ENCODE assay signal across 24 cellular contexts in genomic region chr1:89955806-89956205, GRCh38. TPM values are rescaled to one million over a fixed set of nuclear protein-coding genes. Genes with fewer than 3 reads are reported as not detected.
DNase-seq lines count a peak whose midpoint lies in the region; ATAC-seq, FAIRE-seq and TF ChIP-seq lines count a peak whose summit lies in the region.
"Had no signal": no experiment of that assay in that cellular context is flagged by ENCODE, and none has a peak within 500 bp of the region (broad histone marks: within the 10 kb centered on the region; RNA-seq: fewer than 3 reads in every experiment).

No MANE protein-coding gene starts in this region.

- peak overlapping the region; percentile 80 for H3K27ac ChIP-seq in BLaER1
- 0 out of 2 replicates have a peak overlapping the region, but pooled peaks have one; percentile 42 for H3K27ac ChIP-seq in GM23338 (ENCODE audit: low read depth)
- no peak overlapping the region for H3K27ac ChIP-seq in OCI-LY7 (ENCODE audit: low read depth, low read length, poor library complexity, severe bottlenecking)
- peak overlapping the region; percentile 64 for H3K27ac ChIP-seq in hepatocyte
- no peak overlapping the region for H3K27ac ChIP-seq in HepG2 (ENCODE audit: extremely low read length, insufficient read depth, low read length)
- H3K27ac ChIP-seq: 22Rv1, SJSA1 had no signal

- H3K9me3 Mint-ChIP-seq in GM23338 = peaks cover 14% of the 10 kb centered on the region
- H3K9me3 Mint-ChIP-seq in stimulated activated naive B cell treated with anti-CD40 and anti-IgM and Interleukin-4, amounts not matched to agents 10 μg/mL and 1 μg/mL and 100 μg/mL, for 72 hours = peaks cover 0 to 3% of the 10 kb centered on the region in 2 donors

- H3K27ac Mint-ChIP-seq in GM23338 = no peak overlapping the region
- no peak overlapping the region for H3K27ac Mint-ChIP-seq in stimulated activated naive B cell treated with anti-CD40 and anti-IgM and Interleukin-4, amounts not matched to agents 10 μg/mL and 1 μg/mL and 100 μg/mL, for 72 hours

- H3K9me3 ChIP-seq in BLaER1 (peaks cover 45% of the 10 kb centered on the region), OCI-LY7 (ENCODE audit: low read length) (no peaks in the 10 kb centered on the region), hepatocyte (ENCODE audit: low read depth) (no peaks in the 10 kb centered on the region), HepG2 (ENCODE audit: low read length) (no peaks in the 10 kb centered on the region)
- H3K9me3 ChIP-seq: BE2C, SJSA1 had no signal

- H2AFZ ChIP-seq in GM23338 = no peak overlapping the region
- H2AFZ ChIP-seq in OCI-LY7 (ENCODE audit: low read length) = 0 out of 2 replicates have a peak overlapping the region, but pooled peaks have one; percentile 39
- H2AFZ ChIP-seq in hepatocyte = no peak overlapping the region
- no peak overlapping the region for H2AFZ ChIP-seq in HepG2 (ENCODE audit: low read length)

- ATAC-seq in GM23338 (no peak), sciatic nerve (no peak), HepG2 (no peak)
- ATAC-seq in stimulated activated naive B cell treated with anti-CD40 and anti-IgM and Interleukin-4, amounts not matched to agents 10 μg/mL and 1 μg/mL and 100 μg/mL, for 72 hours (replicated peaks) = no peak

- no peak overlapping the region for H3K4me3 Mint-ChIP-seq in GM23338
- no peak overlapping the region for H3K4me3 Mint-ChIP-seq in stimulated activated naive B cell treated with anti-CD40 and anti-IgM and Interleukin-4, amounts not matched to agents 10 μg/mL and 1 μg/mL and 100 μg/mL, for 72 hours

- H3K36me3 ChIP-seq in BLaER1 (peaks cover 20% of the 10 kb centered on the region; the same call in 1 of the 2 replicates), GM23338 (ENCODE audit: insufficient read depth) (no peaks in the 10 kb centered on the region), OCI-LY7 (ENCODE audit: insufficient read depth, low read length) (no peaks in the 10 kb centered on the region), hepatocyte (replicated peaks; ENCODE audit: insufficient read depth, low read depth) (no peaks in the 10 kb centered on the region), HepG2 (replicated peaks in 1 of 2; ENCODE audit: control insufficient read depth in 1 of 2, insufficient read depth in 2 of 2, low read length in 2 of 2) (no peaks in the 10 kb centered on the region)
- H3K36me3 ChIP-seq: BE2C, MG63, SJSA1 had no signal

- H3F3A ChIP-seq in GM23338 (replicated peaks; ENCODE audit: low read depth) = no peaks in the 10 kb centered on the region

- no peak for TF ChIP-seq EP300 in HepG2 (IDR thresholded peaks at IDR 0.05; ENCODE audit: low read depth in 2 of 2, low read length in 2 of 2)
- TF ChIP-seq EP300 in HepG2 (CRISPR knock-in tag; IDR thresholded peaks at IDR 0.05; ENCODE audit: borderline replicate concordance) = no peak

- no peak for DNase-seq in GM23338 (ENCODE audit: low spot score)
- no peak for DNase-seq in OCI-LY7 (ENCODE audit: low spot score)
- DNase-seq in hepatocyte (ENCODE audit: low spot score) = no peak
- no peak for DNase-seq in stimulated activated CD4-positive, alpha-beta T cell treated with anti-CD3 and anti-CD28 coated beads, Interleukin-15, amount 100 ng/mL, for 24 hours
- DNase-seq in sciatic nerve (ENCODE audit: low spot score) = no peak
- DNase-seq in HepG2 (ENCODE audit: low spot score) = no peak
- DNase-seq in stimulated activated naive B cell treated with anti-CD40 and anti-IgM and Interleukin-4, amounts not matched to agents 10 μg/mL and 1 μg/mL and 100 μg/mL, for 72 hours = no peak
- DNase-seq: ACHN; BE2C; DMS153; KBM-7; MG63; NCI-H1105 treated with DMSO at 0.1 percent for 48 hours; NCI-H146; NCI-H2029; NCI-H446; NCI-H524 treated with DMSO at 0.1 percent for 48 hours; NCI-H774; NK-92 treated with Interleukin-12 subunit alpha and Interleukin-12 subunit beta, amount 100 ng/mL, for 24 hours; Right ventricle myocardium superior; RPMI8226 had no signal

- no peaks in the 10 kb centered on the region for H4K20me1 ChIP-seq in BLaER1
- H4K20me1 ChIP-seq in GM23338 (replicated peaks; ENCODE audit: insufficient read depth) = no peaks in the 10 kb centered on the region
- no peaks in the 10 kb centered on the region for H4K20me1 ChIP-seq in OCI-LY7 (ENCODE audit: insufficient read depth, low read length)
- no peaks in the 10 kb centered on the region for H4K20me1 ChIP-seq in hepatocyte (ENCODE audit: insufficient read depth, poor library complexity, severe bottlenecking)
- no peaks in the 10 kb centered on the region for H4K20me1 ChIP-seq in HepG2 (ENCODE audit: insufficient read depth, low read length)

- H3K4me2 ChIP-seq in BLaER1 = peak overlapping the region; percentile 71; the same call in 1 of the 2 replicates
- H3K4me2 ChIP-seq in GM23338 = peak overlapping the region; percentile 1; the same call in 1 of the 2 replicates
- H3K4me2 ChIP-seq in OCI-LY7 (ENCODE audit: low read length) = no peak overlapping the region
- no peak overlapping the region for H3K4me2 ChIP-seq in hepatocyte
- no peak overlapping the region for H3K4me2 ChIP-seq in HepG2 (ENCODE audit: low read depth, low read length)

- POLR2A ChIA-PET in OCI-LY7 (lab: Charles Lee) (interaction anchor here (0.5 kb wide), 1 partner anchor 9 kb away, joined by 3 read pairs; no protein-coding TSS in a partner anchor), HepG2 (lab: Yijun Ruan, JAX) (no interaction called here)

- TF ChIP-seq POLR2A in HepG2 (IDR thresholded peaks at IDR 0.05; ENCODE audit: insufficient read depth in 1 of 2, low read depth in 2 of 2, low read length in 2 of 2) = no peak

- peaks cover 2% of the 10 kb centered on the region for H3K27me3 Mint-ChIP-seq in GM23338 (ENCODE audit: insufficient read depth, low read depth, poor library complexity)
- H3K27me3 Mint-ChIP-seq in stimulated activated naive B cell treated with anti-CD40 and anti-IgM and Interleukin-4, amounts not matched to agents 10 μg/mL and 1 μg/mL and 100 μg/mL, for 72 hours = no peaks in the 10 kb centered on the region

- 92% methylated on average over 5 of the region's 5 CpGs for WGBS in hepatocyte (ENCODE audit: low lambda C conversion rate, missing lambda C conversion rate)
- 96% methylated on average over 5 of the region's 5 CpGs for WGBS in HepG2 (ENCODE audit: low lambda C conversion rate)

- BruUV-seq in OCI-LY7 (replicated peaks; lab: Mats Ljungman, UMichigan) (no TSS peak), HepG2 (replicated peaks; lab: Mats Ljungman, UMichigan) (no TSS peak)

- intact Hi-C loops in OCI-LY7 (cut with micrococcal nuclease; ENCODE audit: unreplicated experiment) = no loop called here
- intact Hi-C loops in sciatic nerve (cut with DNase I) = no loop called here
- intact Hi-C loops in HepG2 (cut with micrococcal nuclease; ENCODE audit: unreplicated experiment) = loop anchor here (10.0 kb wide), 1 partner anchor 151 kb away; no protein-coding TSS in a partner anchor

- FAIRE-seq in HepG2 (lab: Jason Lieb, UNC) = no peak

- H3K4me3 ChIP-seq in BLaER1 = no peak overlapping the region
- H3K4me3 ChIP-seq in GM23338 = no peak overlapping the region
- H3K4me3 ChIP-seq in OCI-LY7 (ENCODE audit: low read depth, low read length, poor library complexity, severe bottlenecking) = no peak overlapping the region
- no peak overlapping the region for H3K4me3 ChIP-seq in hepatocyte
- no peak overlapping the region for H3K4me3 ChIP-seq in HepG2 (replicated peaks in 1 of 3; ENCODE audit: insufficient read depth in 1 of 3, low read depth in 2 of 3, low read length in 3 of 3)
- H3K4me3 ChIP-seq: MG63, SJSA1 had no signal

- peaks cover 38% of the 10 kb centered on the region for H3K4me1 Mint-ChIP-seq in GM23338
- H3K4me1 Mint-ChIP-seq in stimulated activated naive B cell treated with anti-CD40 and anti-IgM and Interleukin-4, amounts not matched to agents 10 μg/mL and 1 μg/mL and 100 μg/mL, for 72 hours = peaks cover 13 to 22% of the 10 kb centered on the region in 2 donors

- in situ Hi-C loops in HepG2 (cut with HindIII; ENCODE audit: extremely low pct_ligation_motif_present, low pct_unique_long_range_greater_than_20kb) = no loop called here

- 0 out of 3 replicates have a peak, but pooled peaks cover 4% of the 10 kb centered on the region for H3K36me3 Mint-ChIP-seq in GM23338 (ENCODE audit: low read depth)
- H3K36me3 Mint-ChIP-seq in stimulated activated naive B cell treated with anti-CD40 and anti-IgM and Interleukin-4, amounts not matched to agents 10 μg/mL and 1 μg/mL and 100 μg/mL, for 72 hours = peaks cover 4% of the 10 kb centered on the region in 2 donors

- H3K4me1 ChIP-seq in BLaER1 = peaks cover 90% of the 10 kb centered on the region
- H3K4me1 ChIP-seq in GM23338 (ENCODE audit: insufficient read depth) = peaks cover 35% of the 10 kb centered on the region
- H3K4me1 ChIP-seq in OCI-LY7 (ENCODE audit: insufficient read depth, low read length, poor library complexity, severe bottlenecking) = peaks cover 10% of the 10 kb centered on the region
- H3K4me1 ChIP-seq in hepatocyte (ENCODE audit: insufficient read depth) = peaks cover 10% of the 10 kb centered on the region
- peaks cover 61% of the 10 kb centered on the region for H3K4me1 ChIP-seq in HepG2 (ENCODE audit: insufficient read depth, low read length)
- H3K4me1 ChIP-seq: BE2C had no signal

- no peaks in the 10 kb centered on the region for H3K9me2 ChIP-seq in GM23338 (ENCODE audit: insufficient read depth)
- H3K9me2 ChIP-seq in OCI-LY7 (ENCODE audit: insufficient read depth, low read length) = no peaks in the 10 kb centered on the region
- H3K9me2 ChIP-seq in hepatocyte (replicated peaks; ENCODE audit: insufficient read depth) = no peaks in the 10 kb centered on the region

- H3K9ac ChIP-seq in BLaER1 = no peak overlapping the region
- no peak overlapping the region for H3K9ac ChIP-seq in HepG2 (ENCODE audit: insufficient read depth, low read depth, low read length)

- H3K79me2 ChIP-seq in GM23338 (replicated peaks; ENCODE audit: insufficient read depth) (no peaks in the 10 kb centered on the region), OCI-LY7 (ENCODE audit: insufficient read depth, low read depth, low read length) (no peaks in the 10 kb centered on the region), hepatocyte (no peaks in the 10 kb centered on the region), HepG2 (ENCODE audit: insufficient read depth, low read length) (no peaks in the 10 kb centered on the region)

- H3K27me3 ChIP-seq in BLaER1 (no peaks in the 10 kb centered on the region), GM23338 (ENCODE audit: insufficient read depth) (no peaks in the 10 kb centered on the region), hepatocyte (no peaks in the 10 kb centered on the region), HepG2 (ENCODE audit: control insufficient read depth in 1 of 2, insufficient read depth in 2 of 2, low read length in 2 of 2) (no peaks in the 10 kb centered on the region)
- H3K27me3 ChIP-seq: BE2C, MG63, SJSA1 had no signal

- TF ChIP-seq CTCF in GM23338 (conservative IDR thresholded peaks at IDR 0.05; ENCODE audit: low read depth in 2 of 2) = no peak
- TF ChIP-seq CTCF in OCI-LY7 (conservative IDR thresholded peaks at IDR 0.05; ENCODE audit: low read length) = no peak
- TF ChIP-seq CTCF in hepatocyte (IDR thresholded peaks at IDR 0.05; ENCODE audit: poor library complexity) = no peak
- no peak for TF ChIP-seq CTCF in HepG2 (CRISPR knock-in tag; IDR thresholded peaks at IDR 0.05)

- CTCF ChIA-PET in OCI-LY7 (lab: Charles Lee; ENCODE audit: unreplicated experiment) = no interaction called here
- CTCF ChIA-PET in HepG2 (lab: Yijun Ruan, JAX; ENCODE audit: low intra/inter-chr PET ratio, low total read pairs) = no interaction called here

- TF ChIP-seq RAD21 in HepG2 (CRISPR knock-in tag; IDR thresholded peaks at IDR 0.05) = no peak

RNA-seq across cellular contexts. Expression of gene ZNF326, which starts 39.1 kb away (rescaled TPM):
- total RNA-seq in GM23338 (2014; rRNA removed; shearing (Covaris generic)) = 21.9 and 28.6 TPM in 2 replicates
- 31.1 and 35.1 TPM in 2 replicates for polyA plus RNA-seq in GM23338 (2016; fragmentation: Nextera tagmentation; extraction: Ambion mirVana)
- 10.5 and 11.5 TPM in 2 replicates for total RNA-seq in OCI-LY7 (2014; rRNA removed; shearing (Covaris generic))
- 43.5 and 45.5 TPM in 2 replicates for total RNA-seq in OCI-LY7 (2022)
- total RNA-seq in hepatocyte = 24.1 and 25.7 TPM in 2 replicates
- polyA plus RNA-seq in hepatocyte = 16.1 and 18.3 TPM in 2 replicates
- total RNA-seq in sciatic nerve = 26.3 TPM
- 16.4 and 20.9 TPM in 2 replicates for total RNA-seq in HepG2 (2016; rRNA removed; fragmentation: Illumina TruSeq; extraction: Trizol)
- total RNA-seq in HepG2 (2016; cell fraction: cytosol; rRNA removed; fragmentation: Illumina TruSeq; extraction: Trizol; ENCODE audit: low read depth) = 1.9 and 2.8 TPM in 2 replicates
- 15.5 and 17.4 TPM in 2 replicates for total RNA-seq in HepG2 (2016; cell fraction: insoluble cytoplasmic fraction; rRNA removed; fragmentation: Illumina TruSeq; extraction: Trizol)
- 3.4 and 4.4 TPM in 2 replicates for total RNA-seq in HepG2 (2016; cell fraction: membrane; rRNA removed; fragmentation: Illumina TruSeq; extraction: Trizol)
- 41.1 and 42.9 TPM in 2 replicates for total RNA-seq in HepG2 (2016; cell fraction: nucleus; rRNA removed; fragmentation: Illumina TruSeq; extraction: Trizol)
- polyA plus RNA-seq in HepG2 (2011; rRNA removed) = 5.4 and 6.3 TPM in 2 replicates
- 2.3 and 3.2 TPM in 2 replicates for polyA plus RNA-seq in HepG2 (2011; cell fraction: cytosol; rRNA removed)
- polyA plus RNA-seq in HepG2 (2011; cell fraction: nucleus; rRNA removed) = 7.5 and 11.7 TPM in 2 replicates
- 10.0 and 14.3 TPM in 2 replicates for polyA plus RNA-seq in HepG2 (2012)
- 0.93 and 1.4 TPM in 2 replicates for polyA plus RNA-seq in HepG2 (2016; cell fraction: cytosol; fragmentation: Illumina TruSeq; extraction: Trizol; ENCODE audit: low read depth)
- 45.1 and 46.0 TPM in 2 replicates for polyA plus RNA-seq in HepG2 (2016; cell fraction: insoluble cytoplasmic fraction; fragmentation: Illumina TruSeq; extraction: Trizol; ENCODE audit: low read depth)
- 2.0 and 2.8 TPM in 2 replicates for polyA plus RNA-seq in HepG2 (2016; cell fraction: membrane; fragmentation: Illumina TruSeq; extraction: Trizol; ENCODE audit: low read depth)
- 47.9 and 52.0 TPM in 2 replicates for polyA plus RNA-seq in HepG2 (2016; cell fraction: nucleus; fragmentation: Illumina TruSeq; extraction: Trizol; ENCODE audit: insufficient read depth, low read depth)
- 6.1 and 10.5 TPM in 2 replicates for polyA minus RNA-seq in HepG2 (2011; rRNA and poly(A)+ RNA removed; ENCODE audit: low replicate concordance)
- polyA minus RNA-seq in HepG2 (2011; cell fraction: cytosol; rRNA and poly(A)+ RNA removed) = 2.5 and 3.4 TPM in 2 replicates
- polyA minus RNA-seq in HepG2 (2011; cell fraction: nucleus; rRNA and poly(A)+ RNA removed) = 96.4 and 101 TPM in 2 replicates

Comparison
In these comparisons a context has a peak if more than half of its experiments do, and no peak if none do; other contexts are left out.
1. H3K27ac ChIP-seq: peak in BLaER1 (single experiment), GM23338 (single experiment) and hepatocyte (single experiment); none in OCI-LY7 (single experiment) and HepG2 (single experiment).
2. H3K4me2 ChIP-seq: peak in BLaER1 (single experiment) and GM23338 (single experiment); none in OCI-LY7 (single experiment), hepatocyte (single experiment) and HepG2 (single experiment).